Comparison of ENCODE assay signal across 7 cellular contexts in genomic region chr20:3820901-3821727, GRCh38. TPM values are rescaled to one million over a fixed set of nuclear protein-coding genes. Genes with fewer than 3 reads are reported as not detected.
DNase-seq lines count a peak whose midpoint lies in the region; ATAC-seq and TF ChIP-seq lines count a peak whose summit lies in the region.

No MANE protein-coding gene starts in this region.

- H3K4me1 ChIP-seq in HAP-1 (peaks cover 10% of the 10 kb centered on the region), right cardiac atrium (ENCODE audit: control insufficient read depth, insufficient read depth, low read length) (peaks cover 14% of the 10 kb centered on the region)

- H3K27ac Mint-ChIP-seq in stimulated activated memory B cell treated with anti-CD40 and anti-IgM and Interleukin-4, amounts not matched to agents 10 μg/mL and 1 μg/mL and 100 μg/mL, for 72 hours, result peak overlapping the region; percentile 98

- peaks cover 8% of the 10 kb centered on the region; the same call in 1 of the 2 replicates for H3K79me2 ChIP-seq in SU-DHL-6 (ENCODE audit: insufficient read depth, low read length)

- H3K4me3 Mint-ChIP-seq in stimulated activated memory B cell treated with anti-CD40 and anti-IgM and Interleukin-4, amounts not matched to agents 10 μg/mL and 1 μg/mL and 100 μg/mL, for 72 hours, result peak overlapping the region; percentile 88

- no peak for ATAC-seq in right cardiac atrium
- no peak for ATAC-seq in stimulated activated memory B cell treated with anti-CD40 and anti-IgM and Interleukin-4, amounts not matched to agents 10 μg/mL and 1 μg/mL and 100 μg/mL, for 72 hours
- ATAC-seq in GM21576 (IDR thresholded peaks at IDR 0.05; ENCODE audit: unreplicated experiment), result no peak

- intact Hi-C loops in right cardiac atrium (cut with DNase I), result loop anchor here in 3 of 4 donors (2.0 to 5.0 kb wide), 2 partner anchors 34 to 36 kb away; partner anchors contain the start of gene CENPB (in 2 of the 3)

- in situ Hi-C loops in HAP-1 (cut with MboI; ENCODE audit: low sequenced_read_pairs), result no loop called here

- no peak for TF ChIP-seq CTCF in SU-DHL-6 (IDR thresholded peaks at IDR 0.05; ENCODE audit: insufficient read depth, low read length, poor library complexity, severe bottlenecking)

- no peak for DNase-seq in HAP-1 (ENCODE audit: low spot score in 2 of 2)
- DNase-seq in right cardiac atrium, result no peak
- no peak for DNase-seq in cerebellar cortex (ENCODE audit: low spot score)
- no peak for DNase-seq in ecto neural progenitor cell (ENCODE audit: low spot score)

- no peaks in the 10 kb centered on the region for H3K9me3 ChIP-seq in HAP-1
- H3K9me3 ChIP-seq in SU-DHL-6 (ENCODE audit: insufficient read depth, low read length), result no peaks in the 10 kb centered on the region
- no peaks in the 10 kb centered on the region for H3K9me3 ChIP-seq in right cardiac atrium (ENCODE audit: control insufficient read depth, low read length)

- H3K27me3 Mint-ChIP-seq in stimulated activated memory B cell treated with anti-CD40 and anti-IgM and Interleukin-4, amounts not matched to agents 10 μg/mL and 1 μg/mL and 100 μg/mL, for 72 hours, result no peaks in the 10 kb centered on the region

- no peaks in the 10 kb centered on the region for H4K20me1 ChIP-seq in SU-DHL-6 (ENCODE audit: low read depth, low read length)

- no peaks in the 10 kb centered on the region for H3K27me3 ChIP-seq in HAP-1 (ENCODE audit: low read depth)
- no peaks in the 10 kb centered on the region for H3K27me3 ChIP-seq in SU-DHL-6 (ENCODE audit: low read length)
- H3K27me3 ChIP-seq in right cardiac atrium (ENCODE audit: control insufficient read depth, insufficient read depth), result no peaks in the 10 kb centered on the region

- peaks cover 5% of the 10 kb centered on the region; the same call in 1 of the 2 replicates for H3F3A ChIP-seq in SU-DHL-6 (ENCODE audit: insufficient read depth)

- peak overlapping the region; percentile 87 for H2AFZ ChIP-seq in SU-DHL-6 (ENCODE audit: low read depth, low read length, severe bottlenecking)

- no peaks in the 10 kb centered on the region for H3K9me2 ChIP-seq in SU-DHL-6 (replicated peaks; ENCODE audit: insufficient read depth, low read length)

- H3K36me3 ChIP-seq in HAP-1 (replicated peaks) (peaks cover 11% of the 10 kb centered on the region), SU-DHL-6 (ENCODE audit: low read length) (no peaks in the 10 kb centered on the region)

- H3K36me3 Mint-ChIP-seq in stimulated activated memory B cell treated with anti-CD40 and anti-IgM and Interleukin-4, amounts not matched to agents 10 μg/mL and 1 μg/mL and 100 μg/mL, for 72 hours, result peaks cover 23% of the 10 kb centered on the region

- peak overlapping the region; percentile 76 for H3K9ac ChIP-seq in SU-DHL-6 (ENCODE audit: low read length)

- WGBS in right cardiac atrium, result 42% methylated on average over 20 of the region's 20 CpGs

- H3K27ac ChIP-seq in SU-DHL-6 (ENCODE audit: low read depth, low read length) (peak overlapping the region; percentile 80), right cardiac atrium (ENCODE audit: low read length) (peak overlapping the region; percentile 99)

- peaks cover 34% of the 10 kb centered on the region for H3K4me1 Mint-ChIP-seq in stimulated activated memory B cell treated with anti-CD40 and anti-IgM and Interleukin-4, amounts not matched to agents 10 μg/mL and 1 μg/mL and 100 μg/mL, for 72 hours

- peak overlapping the region; percentile 74 for H3K4me3 ChIP-seq in HAP-1
- H3K4me3 ChIP-seq in SU-DHL-6 (ENCODE audit: insufficient read depth, low read length, poor library complexity, severe bottlenecking), result peak overlapping the region; percentile 74
- peak overlapping the region; percentile 47 for H3K4me3 ChIP-seq in right cardiac atrium (ENCODE audit: low read length)

- peak overlapping the region; percentile 96 for H3K4me2 ChIP-seq in SU-DHL-6 (ENCODE audit: low read depth, low read length, poor library complexity, severe bottlenecking)

- no peaks in the 10 kb centered on the region for H3K9me3 Mint-ChIP-seq in stimulated activated memory B cell treated with anti-CD40 and anti-IgM and Interleukin-4, amounts not matched to agents 10 μg/mL and 1 μg/mL and 100 μg/mL, for 72 hours

RNA-seq across cellular contexts. Expression of gene AP5S1, which starts 0.8 kb away (rescaled TPM):
- total RNA-seq in right cardiac atrium, result 10 to 100 TPM; 12.3 to 17.2 (median 13.5) TPM
- polyA plus RNA-seq in right cardiac atrium, result 12.5 TPM

RNA-seq across cellular contexts. Expression of gene CDC25B, which starts 25.0 kb away (rescaled TPM):
- 10 to 100 TPM in 3 of 4 donors, 1 to 10 TPM in 1; 10.0 to 12.2 (median 11.4) TPM for total RNA-seq in right cardiac atrium
- 7.9 TPM for polyA plus RNA-seq in right cardiac atrium

RNA-seq across cellular contexts. Expression of gene MAVS, which starts 25.5 kb away (rescaled TPM):
- 10 to 100 TPM; 28.5 to 32.6 (median 30.1) TPM for total RNA-seq in right cardiac atrium
- polyA plus RNA-seq in right cardiac atrium, result 30.0 TPM

RNA-seq across cellular contexts. Expression of gene CENPB, which starts 34.6 kb away (rescaled TPM):
- 10 to 100 TPM; 63.9 to 92.7 (median 72.1) TPM for total RNA-seq in right cardiac atrium
- 67.4 TPM for polyA plus RNA-seq in right cardiac atrium

RNA-seq across cellular contexts. Expression of gene SPEF1, which starts 39.9 kb away (rescaled TPM):
- under 1 TPM in 1 of 4 donors, not detected in 3; 0.50 TPM for total RNA-seq in right cardiac atrium
- 0.07 TPM for polyA plus RNA-seq in right cardiac atrium
